In genomic region chr10:102616071-102616770, GRCh38 we compare ENCODE assay signal across 11 cellular contexts. TPM values are rescaled to one million over a fixed set of nuclear protein-coding genes. Genes with fewer than 3 reads are reported as not detected.
DNase-seq lines count a peak whose midpoint lies in the region; ATAC-seq and TF ChIP-seq lines count a peak whose summit lies in the region.
"Had no signal": no experiment of that assay in that cellular context is flagged by ENCODE, and none has a peak within 500 bp of the region (broad histone marks: within the 10 kb centered on the region; RNA-seq: fewer than 3 reads in every experiment).

No MANE protein-coding gene starts in this region.

- H3K4me3 ChIP-seq in fibroblast of the aortic adventitia (ENCODE audit: low read depth, low read length) = no peak overlapping the region
- H3K4me3 ChIP-seq: K562 had no signal

- TF ChIP-seq CTCF in fibroblast of the aortic adventitia (IDR thresholded peaks at IDR 0.05; ENCODE audit: insufficient read depth, low read length) = no peak

- intact Hi-C loops in sciatic nerve (cut with DNase I) = no loop called here

- DNase-seq in fibroblast of the aortic adventitia (ENCODE audit: low read depth) = peak; percentile 47
- no peak for DNase-seq in sciatic nerve (ENCODE audit: low spot score)
- DNase-seq in GDM1 (lab: John Stamatoyannopoulos, UW) = no peak
- DNase-seq: NCI-H446; stimulated activated naive CD8-positive, alpha-beta T cell treated with anti-CD3 and anti-CD28 coated beads, Interleukin-15, Interleukin-2, amounts not matched to agents 100 U/mL and 50 U/mL, for 24 hours had no signal

- ATAC-seq in GM18511 (IDR thresholded peaks at IDR 0.05; ENCODE audit: unreplicated experiment) (peak; percentile 75), HG03095 (IDR thresholded peaks at IDR 0.05; ENCODE audit: unreplicated experiment) (peak; percentile 75), sciatic nerve (peak; percentile 77), GM21367 (IDR thresholded peaks at IDR 0.05; ENCODE audit: unreplicated experiment) (no peak), GM18870 (IDR thresholded peaks at IDR 0.05; ENCODE audit: unreplicated experiment) (no peak), GM18519 (IDR thresholded peaks at IDR 0.05; ENCODE audit: low FRiP score, unreplicated experiment) (no peak)
- ATAC-seq: stimulated activated naive CD8-positive, alpha-beta T cell treated with anti-CD3 and anti-CD28 coated beads, Interleukin-15, Interleukin-2, amounts not matched to agents 100 U/mL and 50 U/mL, for 24 hours had no signal

RNA-seq across cellular contexts. Expression of gene TRIM8, which starts 28.1 kb away (rescaled TPM):
- total RNA-seq in fibroblast of the aortic adventitia (ENCODE audit: low replicate concordance) (83.0 and 84.7 TPM in 2 replicates), sciatic nerve (164 TPM)

Comparison
In these comparisons a context has a peak if more than half of its experiments do, and no peak if none do; other contexts are left out.
1. ATAC-seq: peak in GM18511 (single experiment), HG03095 (single experiment) and sciatic nerve (single experiment); none in GM21367 (single experiment), GM18870 (single experiment) and GM18519 (single experiment).